12 cellular contexts compared by ENCODE assay signal in genomic region chr1:211908453-211908852, GRCh38.
DNase-seq lines count a peak whose midpoint lies in the region; ATAC-seq and TF ChIP-seq lines count a peak whose summit lies in the region.
"Had no signal": no experiment of that assay in that cellular context is flagged by ENCODE, and none has a peak within 500 bp of the region (broad histone marks: within the 10 kb centered on the region; RNA-seq: fewer than 3 reads in every experiment).

No MANE protein-coding gene starts in this region.

- ATAC-seq in GM18498 (IDR thresholded peaks at IDR 0.05; ENCODE audit: unreplicated experiment) (peak; percentile 64), GM21737 (IDR thresholded peaks at IDR 0.05; ENCODE audit: unreplicated experiment) (peak; percentile 67), left lung (peak; percentile 54), GM21786 (IDR thresholded peaks at IDR 0.05; ENCODE audit: unreplicated experiment) (no peak)
- ATAC-seq: activated T-helper 17 cell treated with anti-CD3 and anti-CD28 coated beads, Interleukin-2, amount 50 U/mL, for 72 hours; psoas muscle had no signal

- H3K27me3 ChIP-seq in left lung: no peaks in the 10 kb centered on the region

- no peaks in the 10 kb centered on the region for H3K9me3 ChIP-seq in left lung
- H3K9me3 ChIP-seq: HAP-1, psoas muscle had no signal

- intact Hi-C loops in left lung (cut with DNase I): no loop called here

- H3K27ac ChIP-seq in left lung: no peak overlapping the region
- H3K27ac ChIP-seq: psoas muscle had no signal

- peaks cover 0 to 16% of the 10 kb centered on the region in 2 donors for H3K4me1 ChIP-seq in left lung
- H3K4me1 ChIP-seq: HAP-1, psoas muscle had no signal

- DNase-seq in Kasumi-1 (lab: John Stamatoyannopoulos, UW): peak; percentile 85 to 89
- no peak for DNase-seq in left lung
- DNase-seq in NCI-H345 (lab: John Stamatoyannopoulos, UW): no peak
- DNase-seq in stimulated activated CD4-positive, alpha-beta T cell treated with anti-CD3 and anti-CD28 coated beads, Interleukin-4, amount 100 ng/mL, for 1 hour: no peak
- DNase-seq in stimulated activated CD4-positive, alpha-beta T cell treated with anti-CD3 and anti-CD28 coated beads, Interleukin-4, amount 100 ng/mL, for 4 hours: no peak
- DNase-seq: psoas muscle; stimulated activated naive CD4-positive, alpha-beta T cell had no signal

- TF ChIP-seq CTCF in left lung (IDR thresholded peaks at IDR 0.05): no peak

- H3K4me3 ChIP-seq in left lung: no peak overlapping the region
- H3K4me3 ChIP-seq: HAP-1, psoas muscle had no signal

- no peaks in the 10 kb centered on the region for H3K36me3 ChIP-seq in left lung
- H3K36me3 ChIP-seq: HAP-1 had no signal

Comparison
In these comparisons a context has a peak if more than half of its experiments do, and no peak if none do; other contexts are left out.
1. DNase-seq: peak in Kasumi-1 (2 of 2); none in left lung (0 of 2), NCI-H345 (single experiment), stimulated activated CD4-positive, alpha-beta T cell treated with anti-CD3 and anti-CD28 coated beads, Interleukin-4, amount 100 ng/mL, for 1 hour (single experiment) and stimulated activated CD4-positive, alpha-beta T cell treated with anti-CD3 and anti-CD28 coated beads, Interleukin-4, amount 100 ng/mL, for 4 hours (0 of 2).